ENCODE assay signal across 15 cellular contexts in the genomic region with DNA sequence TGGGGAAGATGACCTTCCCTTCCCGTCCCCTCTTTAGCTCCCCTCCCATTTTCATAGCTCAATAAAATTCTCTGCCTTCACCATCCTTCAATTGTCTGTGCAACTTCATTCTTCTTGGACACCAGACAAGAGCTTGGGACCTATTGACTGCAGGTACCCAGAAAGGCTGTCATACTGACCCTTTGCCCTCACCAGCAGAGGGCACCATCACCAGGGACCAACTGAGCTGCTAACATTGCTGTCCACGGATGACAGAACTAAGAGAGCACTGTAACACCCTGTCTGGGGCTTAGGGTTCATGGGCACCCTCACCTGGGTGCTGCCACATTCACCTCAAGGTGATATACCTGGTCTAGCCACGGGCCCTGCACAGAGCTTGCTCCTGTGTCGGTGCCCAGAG.
DNase-seq lines count a peak whose midpoint lies in the region; ATAC-seq and TF ChIP-seq lines count a peak whose summit lies in the region.
"Had no signal": no experiment of that assay in that cellular context is flagged by ENCODE, and none has a peak within 500 bp of the region (broad histone marks: within the 10 kb centered on the region; RNA-seq: fewer than 3 reads in every experiment).

No MANE protein-coding gene starts in this region.

- no peak overlapping the region for H2BK12ac ChIP-seq in H9 (ENCODE audit: insufficient read length, low read depth, low read length)

- H3K9me3 Mint-ChIP-seq in H9: peaks cover 4 to 8% of the 10 kb centered on the region in 2 experiments; a peak in 4 of 5 replicates

- no peak overlapping the region for H4K8ac ChIP-seq in H9 (replicated peaks; ENCODE audit: insufficient read length, low read depth, low read length)

- peak overlapping the region in 1 of 3 experiments; percentile 9; a peak in 1 of 7 replicates for H3K27ac Mint-ChIP-seq in H9
- H3K27ac Mint-ChIP-seq: activated CD8-positive, alpha-beta T cell treated with anti-CD3 and anti-CD28 coated beads for 36 hours had no signal

- intact Hi-C loops in left lung (cut with DNase I): no loop called here

- no peak overlapping the region for H3K4me3 ChIP-seq in GM06990 (replicated peaks; ENCODE audit: low read depth, low read length)
- no peak overlapping the region for H3K4me3 ChIP-seq in left lung
- H3K4me3 ChIP-seq: adrenal gland; BLaER1 treated with 17β-estradiol and CSF1 and Interleukin-3, amounts not matched to agents 10 nM and 100 nM; testis had no signal

- H4K91ac ChIP-seq in H9 (ENCODE audit: insufficient read length, low read depth, low read length): no peak overlapping the region

- H3K36me3 Mint-ChIP-seq in H9 (ENCODE audit: insufficient read depth in 1 of 3, low read depth in 3 of 3): peaks cover 0 to 5% (median 5%) of the 10 kb centered on the region in 3 experiments; a peak in 3 of 7 replicates

- H3K4ac ChIP-seq in H9 (ENCODE audit: low read depth, low read length): no peak overlapping the region

- no peak overlapping the region for H3K56ac ChIP-seq in H9 (ENCODE audit: insufficient read length, low read depth, low read length)

- H3K27ac ChIP-seq in H9 (ENCODE audit: insufficient read length, low read depth, low read length): no peak overlapping the region
- H3K27ac ChIP-seq in left lung: no peak overlapping the region
- H3K27ac ChIP-seq: adrenal gland; BLaER1 treated with 17β-estradiol and CSF1 and Interleukin-3, amounts not matched to agents 10 nM and 100 nM; testis had no signal

- no peak overlapping the region for H2AFZ ChIP-seq in H9 (ENCODE audit: low read length)

- H3K27me3 ChIP-seq in GM06990 (replicated peaks; ENCODE audit: control insufficient read depth, insufficient read depth, low read length) (no peaks in the 10 kb centered on the region), H9 (ENCODE audit: insufficient read depth, low read length) (no peaks in the 10 kb centered on the region), left lung (no peaks in the 10 kb centered on the region)
- H3K27me3 ChIP-seq: adrenal gland; BLaER1 treated with 17β-estradiol and CSF1 and Interleukin-3, amounts not matched to agents 10 nM and 100 nM; testis had no signal

- H3K18ac ChIP-seq in H9 (ENCODE audit: insufficient read length, low read depth, low read length): no peak overlapping the region

- H3K36me3 ChIP-seq in GM06990 (ENCODE audit: control insufficient read depth, insufficient read depth, low read length) (no peaks in the 10 kb centered on the region), left lung (no peaks in the 10 kb centered on the region)
- H3K36me3 ChIP-seq: adrenal gland; BLaER1 treated with 17β-estradiol and CSF1 and Interleukin-3, amounts not matched to agents 10 nM and 100 nM had no signal

- WGBS in H9 (ENCODE audit: extremely low coverage, insufficient read length, low lambda C conversion rate): no CpG with 5 or more reads among the region's 4 CpGs

- H3K14ac ChIP-seq in H9 (ENCODE audit: insufficient read depth, low read length): no peak overlapping the region

- no peaks in the 10 kb centered on the region for H3K79me2 ChIP-seq in H9 (ENCODE audit: insufficient read depth, low read length)

- H3T11ph ChIP-seq in H9 (ENCODE audit: low read length): no peak overlapping the region

- H2BK15ac ChIP-seq in H9 (ENCODE audit: low read depth, low read length): no peak overlapping the region

- DNase-seq in GM06990 (ENCODE audit: extremely low read depth, insufficient read length) (no peak), H9 (peak; percentile 34), SW480 (ENCODE audit: low spot score) (peak; percentile 9), left lung (no peak), NCI-H748 treated with DMSO at 0.1 percent for 48 hours (lab: John Stamatoyannopoulos, UW) (no peak)
- DNase-seq: activated CD8-positive, alpha-beta T cell treated with anti-CD3 and anti-CD28 coated beads for 36 hours; adrenal gland; DMS79 treated with DMSO at 0.1 percent for 48 hours; NCI-H1436 treated with DMSO at 0.1 percent for 48 hours; NCI-H345; testis had no signal

- peaks cover 6% of the 10 kb centered on the region; the same call in 1 of the 2 replicates for H3K4me1 ChIP-seq in H9 (ENCODE audit: insufficient read depth, low read length)
- H3K4me1 ChIP-seq in left lung: no peaks in the 10 kb centered on the region
- H3K4me1 ChIP-seq: adrenal gland; BLaER1 treated with 17β-estradiol and CSF1 and Interleukin-3, amounts not matched to agents 10 nM and 100 nM; testis had no signal

- no peaks in the 10 kb centered on the region for H4K20me1 ChIP-seq in H9 (ENCODE audit: control insufficient read depth, insufficient read depth, insufficient read length)
- H4K20me1 ChIP-seq: BLaER1 treated with 17β-estradiol and CSF1 and Interleukin-3, amounts not matched to agents 10 nM and 100 nM had no signal

- no peaks in the 10 kb centered on the region for H3K23me2 ChIP-seq in H9 (ENCODE audit: insufficient read length, low read depth, low read length, poor library complexity, severe bottlenecking)

- no peak overlapping the region for H3K9ac ChIP-seq in H9 (ENCODE audit: extremely low read depth, insufficient read length, low read length)
- H3K9ac ChIP-seq: BLaER1 treated with 17β-estradiol and CSF1 and Interleukin-3, amounts not matched to agents 10 nM and 100 nM had no signal

- TF ChIP-seq CTCF in GM06990 (IDR thresholded peaks at IDR 0.05; ENCODE audit: insufficient read depth, low read length, poor library complexity, severe bottlenecking) (peak; percentile 16), H9 (conservative IDR thresholded peaks at IDR 0.05) (peak; percentile 67), left lung (IDR thresholded peaks at IDR 0.05) (no peak)

- peak; percentile 29 for ATAC-seq in left lung
- ATAC-seq in HG02759 (IDR thresholded peaks at IDR 0.05; ENCODE audit: unreplicated experiment): no peak
- no peak for ATAC-seq in HG02763 (IDR thresholded peaks at IDR 0.05; ENCODE audit: unreplicated experiment)
- ATAC-seq: activated CD8-positive, alpha-beta T cell treated with anti-CD3 and anti-CD28 coated beads for 36 hours; sciatic nerve had no signal

- H2BK5ac ChIP-seq in H9 (ENCODE audit: insufficient read length, low read length): no peak overlapping the region

- no peaks in the 10 kb centered on the region for H3K79me1 ChIP-seq in H9 (ENCODE audit: insufficient read depth, low read depth, low read length, poor library complexity, severe bottlenecking)

- no peak overlapping the region for H3K4me3 Mint-ChIP-seq in H9
- H3K4me3 Mint-ChIP-seq: activated CD8-positive, alpha-beta T cell treated with anti-CD3 and anti-CD28 coated beads for 36 hours had no signal

- H3K4me2 ChIP-seq in H9 (ENCODE audit: insufficient read depth, insufficient read length, low read length): no peak overlapping the region
- H3K4me2 ChIP-seq: BLaER1 treated with 17β-estradiol and CSF1 and Interleukin-3, amounts not matched to agents 10 nM and 100 nM had no signal

- H3K23ac ChIP-seq in H9 (ENCODE audit: insufficient read length, low read depth, low read length): no peak overlapping the region

- peaks cover 18 to 28% of the 10 kb centered on the region in 2 experiments for H3K4me1 Mint-ChIP-seq in H9

- H3K27me3 Mint-ChIP-seq in H9 (ENCODE audit: low read depth): no peaks in the 10 kb centered on the region
- H3K27me3 Mint-ChIP-seq: activated CD8-positive, alpha-beta T cell treated with anti-CD3 and anti-CD28 coated beads for 36 hours had no signal

- H3K9me3 ChIP-seq in H9 (ENCODE audit: control insufficient read depth, low read depth, low read length) (no peaks in the 10 kb centered on the region), left lung (peaks cover 0 to 4% of the 10 kb centered on the region in 2 donors)
- H3K9me3 ChIP-seq: adrenal gland, testis had no signal

- H2AK5ac ChIP-seq in H9 (ENCODE audit: insufficient read length, low read length): no peak overlapping the region

- H2BK120ac ChIP-seq in H9 (ENCODE audit: low read depth, low read length, poor library complexity, severe bottlenecking): no peak overlapping the region

- no peak overlapping the region for H4K5ac ChIP-seq in H9 (ENCODE audit: insufficient read length, low read depth, low read length)

- no peak overlapping the region for H2BK20ac ChIP-seq in H9 (ENCODE audit: low read depth, low read length, poor library complexity, severe bottlenecking)

Comparison
In these comparisons a context has a peak if more than half of its experiments do, and no peak if none do; other contexts are left out.
1. DNase-seq: peak in H9 (single experiment) and SW480 (single experiment); none in GM06990 (single experiment), left lung (0 of 2) and NCI-H748 treated with DMSO at 0.1 percent for 48 hours (single experiment).
2. CTCF ChIP-seq: peak in GM06990 (single experiment) and H9 (single experiment); none in left lung (0 of 2).